ENCODE assay signal across 1 cellular context in the genomic region with DNA sequence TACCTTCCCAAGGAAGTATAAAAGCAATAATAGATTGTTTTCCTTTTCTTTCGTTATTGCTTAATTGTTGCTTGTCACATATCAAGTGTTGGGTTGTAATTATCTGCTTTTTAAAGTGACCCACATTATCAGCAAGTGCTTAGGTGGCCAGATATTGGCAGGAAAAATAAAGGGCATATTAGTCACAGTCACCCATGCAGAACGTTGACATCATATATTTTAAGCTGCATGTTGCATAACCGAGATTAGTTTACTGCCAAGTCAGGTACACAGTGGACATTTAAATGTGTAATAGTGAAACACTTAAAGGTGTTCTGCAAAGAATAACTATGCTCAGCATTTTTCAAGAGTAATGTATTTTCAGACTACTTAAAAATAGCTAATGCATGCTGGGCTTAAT.
TF ChIP-seq lines count a peak whose summit lies in the region.

No MANE protein-coding gene starts in this region.

TF ChIP-seq in HepG2, 621 proteins besides CTCF, POLR2A, EP300 and RAD21 (continued from another document):
- TF ChIP-seq ATF6 (CRISPR knock-in tag; conservative IDR thresholded peaks at IDR 0.05), result no peak
- peak; percentile 68 for TF ChIP-seq MAFF (IDR thresholded peaks at IDR 0.05; ENCODE audit: low read depth, low read length)
- no peak for TF ChIP-seq ARNT (IDR thresholded peaks at IDR 0.05)
- TF ChIP-seq TCF7L2 (IDR thresholded peaks at IDR 0.05; ENCODE audit: low read depth, low read length), result no peak
TF ChIP-seq in HepG2: peak in this region for 2.
